In genomic region chr17:48503747-48504146, GRCh38 we compare ENCODE assay signal across 27 cellular contexts. TPM values are rescaled to one million over a fixed set of nuclear protein-coding genes. Genes with fewer than 3 reads are reported as not detected.
DNase-seq lines count a peak whose midpoint lies in the region; ATAC-seq and TF ChIP-seq lines count a peak whose summit lies in the region.
"Had no signal": no experiment of that assay in that cellular context is flagged by ENCODE, and none has a peak within 500 bp of the region (broad histone marks: within the 10 kb centered on the region; RNA-seq: fewer than 3 reads in every experiment).

No MANE protein-coding gene starts in this region.

- POLR2A ChIA-PET in SK-N-SH (lab: Yijun Ruan, JAX), result no interaction called here

- TF ChIP-seq EP300 in SK-N-SH (IDR thresholded peaks at IDR 0.05; ENCODE audit: borderline replicate concordance in 1 of 2, low read depth in 1 of 2, low read length in 1 of 2), result no peak

- no peak overlapping the region for H3K4ac ChIP-seq in mesendoderm (ENCODE audit: low read depth, low read length)

- H3K23ac ChIP-seq in mesendoderm (ENCODE audit: low read length), result no peak overlapping the region

- no peak overlapping the region for H4K5ac ChIP-seq in mesendoderm (ENCODE audit: low read length)

- H3K9me3 Mint-ChIP-seq in type B pancreatic cell, result no peaks in the 10 kb centered on the region
- H3K9me3 Mint-ChIP-seq: activated CD8-positive, alpha-beta T cell treated with anti-CD3 and anti-CD28 coated beads for 36 hours; naive B cell; stimulated activated naive B cell treated with anti-CD40 and anti-IgM and Interleukin-4, amounts not matched to agents 10 μg/mL and 1 μg/mL and 100 μg/mL, for 72 hours had no signal

- H3K79me1 ChIP-seq in mesendoderm (ENCODE audit: low read length), result no peaks in the 10 kb centered on the region

- H3K36me3 Mint-ChIP-seq in type B pancreatic cell, result no peaks in the 10 kb centered on the region
- H3K36me3 Mint-ChIP-seq: naive B cell had no signal

- H3K79me2 ChIP-seq in SK-N-SH (ENCODE audit: insufficient read depth), result no peaks in the 10 kb centered on the region
- H3K79me2 ChIP-seq in mesendoderm (ENCODE audit: control insufficient read depth, insufficient read depth, low read length), result no peaks in the 10 kb centered on the region

- H3K27ac ChIP-seq in SK-N-SH (ENCODE audit: low read depth in 2 of 2, low read length in 1 of 2) (no peak overlapping the region), mesendoderm (ENCODE audit: low read depth, low read length) (no peak overlapping the region)
- H3K27ac ChIP-seq: BLaER1 treated with 17β-estradiol and CSF1 and Interleukin-3, amounts not matched to agents 10 nM and 100 nM; PC-9 had no signal

- no peak overlapping the region for H4K8ac ChIP-seq in mesendoderm (ENCODE audit: low read depth, low read length)

- no peak overlapping the region for H2BK15ac ChIP-seq in mesendoderm (replicated peaks; ENCODE audit: low read depth)

- H4K20me1 ChIP-seq in SK-N-SH (ENCODE audit: insufficient read depth), result no peaks in the 10 kb centered on the region
- H4K20me1 ChIP-seq: BLaER1 treated with 17β-estradiol and CSF1 and Interleukin-3, amounts not matched to agents 10 nM and 100 nM had no signal

- H3K9ac ChIP-seq in SK-N-SH (no peak overlapping the region), mesendoderm (ENCODE audit: low read length) (no peak overlapping the region)
- H3K9ac ChIP-seq: BLaER1 treated with 17β-estradiol and CSF1 and Interleukin-3, amounts not matched to agents 10 nM and 100 nM had no signal

- no peak for TF ChIP-seq RAD21 in SK-N-SH (IDR thresholded peaks at IDR 0.05; ENCODE audit: low read length)

- DNase-seq in SK-N-SH (no peak), SHP77 treated with DMSO at 0.1 percent for 48 hours (lab: John Stamatoyannopoulos, UW) (peak; percentile 9), mesendoderm (peak; percentile 80), type B pancreatic cell (ENCODE audit: extremely low spot score, unreplicated experiment) (no peak), ecto neural progenitor cell (ENCODE audit: low spot score) (no peak)
- DNase-seq: activated CD8-positive, alpha-beta T cell treated with anti-CD3 and anti-CD28 coated beads for 36 hours; activated effector memory CD4-positive, alpha-beta T cell treated with anti-CD3 and anti-CD28 coated beads, Interleukin-2, amount 50 U/mL, for 16 hours; cerebellar nuclear complex; mammary epithelial cell; naive B cell; NCI-H187; NCI-H226; PC-9; Right ventricle myocardium superior; stimulated activated CD4-positive, alpha-beta T cell treated with anti-CD3 and anti-CD28 coated beads, Interleukin-4, amount 100 ng/mL, for 1 hour; stimulated activated naive B cell treated with anti-CD40 and anti-IgM and Interleukin-4, amounts not matched to agents 10 μg/mL and 1 μg/mL and 100 μg/mL, for 72 hours; SW 1271 had no signal

- H3K4me1 Mint-ChIP-seq in type B pancreatic cell (ENCODE audit: unreplicated experiment), result peaks cover 48% of the 10 kb centered on the region
- H3K4me1 Mint-ChIP-seq: naive B cell; stimulated activated naive B cell treated with anti-CD40 and anti-IgM and Interleukin-4, amounts not matched to agents 10 μg/mL and 1 μg/mL and 100 μg/mL, for 72 hours had no signal

- H3K27me3 Mint-ChIP-seq in type B pancreatic cell, result peaks cover 28% of the 10 kb centered on the region
- H3K27me3 Mint-ChIP-seq: activated CD8-positive, alpha-beta T cell treated with anti-CD3 and anti-CD28 coated beads for 36 hours had no signal

- H3F3A ChIP-seq in SK-N-SH (replicated peaks; ENCODE audit: insufficient read depth), result no peaks in the 10 kb centered on the region

- H3K56ac ChIP-seq in mesendoderm (ENCODE audit: low read length), result no peak overlapping the region

- H3K9me3 ChIP-seq in SK-N-SH, result no peaks in the 10 kb centered on the region
- H3K9me3 ChIP-seq: BLaER1 treated with 17β-estradiol and CSF1 and Interleukin-3, amounts not matched to agents 10 nM and 100 nM had no signal

- no peak overlapping the region for H2AK5ac ChIP-seq in mesendoderm (ENCODE audit: low read length)

- no peak overlapping the region for H2BK5ac ChIP-seq in mesendoderm (ENCODE audit: low read length)

- CTCF ChIA-PET in SK-N-SH (lab: Yijun Ruan, JAX), result interaction anchor here (1.3 to 1.6 kb wide), 3 partner anchors 11 to 47 kb away, joined by 3 to 7 read pairs (median 3); no protein-coding TSS in a partner anchor

- ATAC-seq in SK-N-SH treated with all-trans-retinoic acid at 6 μM for 48 hours (no peak), GM18502 (IDR thresholded peaks at IDR 0.05; ENCODE audit: poor library complexity, unreplicated experiment) (no peak), HG03045 (IDR thresholded peaks at IDR 0.05; ENCODE audit: unreplicated experiment) (no peak)
- ATAC-seq: activated CD4-positive, CD25-positive, alpha-beta regulatory T cell treated with anti-CD3 and anti-CD28 coated beads, Interleukin-2, amount 50 U/mL, for 24 hours; activated CD8-positive, alpha-beta T cell treated with anti-CD3 and anti-CD28 coated beads for 36 hours; HCT116; stimulated activated naive B cell treated with anti-CD40 and anti-IgM and Interleukin-4, amounts not matched to agents 10 μg/mL and 1 μg/mL and 100 μg/mL, for 72 hours had no signal

- H2BK120ac ChIP-seq in mesendoderm (ENCODE audit: low read depth, low read length), result no peak overlapping the region

- H3K36me3 ChIP-seq in SK-N-SH (replicated peaks in 1 of 2; ENCODE audit: control insufficient read depth in 1 of 2, insufficient read depth in 2 of 2, low read length in 1 of 2) (no peaks in the 10 kb centered on the region), mesendoderm (ENCODE audit: control insufficient read depth, insufficient read depth, low read length) (no peaks in the 10 kb centered on the region)
- H3K36me3 ChIP-seq: BLaER1 treated with 17β-estradiol and CSF1 and Interleukin-3, amounts not matched to agents 10 nM and 100 nM had no signal

- H3K27me3 ChIP-seq in SK-N-SH (ENCODE audit: insufficient read depth) (peaks cover 63% of the 10 kb centered on the region), mesendoderm (ENCODE audit: insufficient read depth, low read length, poor library complexity) (no peaks in the 10 kb centered on the region)

- H3K4me1 ChIP-seq in SK-N-SH (ENCODE audit: control insufficient read depth in 1 of 2, insufficient read depth in 2 of 2, low read depth in 1 of 2, low read length in 1 of 2), result no peaks in the 10 kb centered on the region
- no peaks in the 10 kb centered on the region for H3K4me1 ChIP-seq in mesendoderm (ENCODE audit: control insufficient read depth, low read depth, low read length)

- H3K4me3 Mint-ChIP-seq in type B pancreatic cell, result no peak overlapping the region
- H3K4me3 Mint-ChIP-seq: activated CD8-positive, alpha-beta T cell treated with anti-CD3 and anti-CD28 coated beads for 36 hours; naive B cell; stimulated activated naive B cell treated with anti-CD40 and anti-IgM and Interleukin-4, amounts not matched to agents 10 μg/mL and 1 μg/mL and 100 μg/mL, for 72 hours had no signal

- WGBS in SK-N-SH (ENCODE audit: low lambda C conversion rate), result 26% methylated on average over 5 of the region's 5 CpGs
- WGBS in mesendoderm (ENCODE audit: extremely low coverage, insufficient coverage, low lambda C conversion rate), result no CpG with 5 or more reads among the region's 5 CpGs

- H3K18ac ChIP-seq in mesendoderm (ENCODE audit: low read length), result no peak overlapping the region

- H3K27ac Mint-ChIP-seq in type B pancreatic cell, result peak overlapping the region; percentile 33
- H3K27ac Mint-ChIP-seq: activated CD8-positive, alpha-beta T cell treated with anti-CD3 and anti-CD28 coated beads for 36 hours; naive B cell; stimulated activated naive B cell treated with anti-CD40 and anti-IgM and Interleukin-4, amounts not matched to agents 10 μg/mL and 1 μg/mL and 100 μg/mL, for 72 hours had no signal

- no peaks in the 10 kb centered on the region for H3K9me2 ChIP-seq in SK-N-SH

- H3K4me2 ChIP-seq in SK-N-SH (no peak overlapping the region), mesendoderm (ENCODE audit: low read length) (no peak overlapping the region)
- H3K4me2 ChIP-seq: BLaER1 treated with 17β-estradiol and CSF1 and Interleukin-3, amounts not matched to agents 10 nM and 100 nM had no signal

- TF ChIP-seq CTCF in SK-N-SH (IDR thresholded peaks at IDR 0.05) (no peak), type B pancreatic cell (conservative IDR thresholded peaks at IDR 0.05) (no peak)

- no peak overlapping the region for H3K4me3 ChIP-seq in SK-N-SH (ENCODE audit: low read depth in 2 of 2, low read length in 1 of 2)
- no peak overlapping the region for H3K4me3 ChIP-seq in mesendoderm (ENCODE audit: low read length)
- H3K4me3 ChIP-seq: BLaER1 treated with 17β-estradiol and CSF1 and Interleukin-3, amounts not matched to agents 10 nM and 100 nM; PC-9 had no signal

- no peak overlapping the region for H2AFZ ChIP-seq in SK-N-SH (ENCODE audit: low read depth)
- H2AFZ ChIP-seq: PC-9 had no signal

TF ChIP-seq in SK-N-SH treated with all-trans-retinoic acid at 6 μM for 48 hours, 23 proteins besides CTCF, POLR2A, EP300 and RAD21:
- TF ChIP-seq POU6F1 (CRISPR knock-in tag; IDR thresholded peaks at IDR 0.05; ENCODE audit: borderline replicate concordance, low read depth), result no peak

RNA-seq across cellular contexts. Expression of gene HOXB1, which starts 27.1 kb away (rescaled TPM):
- not detected in 2 replicates for polyA plus RNA-seq in SK-N-SH (2012; rRNA removed)
- not detected in 2 replicates for polyA plus RNA-seq in SK-N-SH (2012; cell fraction: cytosol; rRNA removed)
- not detected in 2 replicates for polyA plus RNA-seq in SK-N-SH (2012; cell fraction: nucleus; rRNA removed)
- polyA plus RNA-seq in mesendoderm (2013, experiment 1 of 2), result 0.17 TPM
- polyA plus RNA-seq in mesendoderm (2013, experiment 2 of 2), result 0.18 TPM
- 0.29 and 0.79 TPM in 2 replicates for total RNA-seq in type B pancreatic cell (ENCODE audit: low replicate concordance)
- total RNA-seq: activated CD8-positive, alpha-beta T cell treated with anti-CD3 and anti-CD28 coated beads for 36 hours; Daoy; mammary epithelial cell; MCF 10A; osteoblast; PC-9; Right ventricle myocardium superior; temporal lobe had no signal
- polyA plus RNA-seq: mammary epithelial cell had no signal

RNA-seq across cellular contexts. Expression of gene HOXB2, which starts 41.2 kb away (rescaled TPM):
- polyA plus RNA-seq in SK-N-SH (2012; rRNA removed), result 1.2 and 1.9 TPM in 2 replicates
- polyA plus RNA-seq in SK-N-SH (2012; cell fraction: cytosol; rRNA removed), result 0.73 and 1.1 TPM in 2 replicates
- polyA plus RNA-seq in SK-N-SH (2012; cell fraction: nucleus; rRNA removed), result 2.6 and 3.2 TPM in 2 replicates
- 0.03 TPM for polyA plus RNA-seq in mesendoderm (2013, experiment 1 of 2)
- 0.04 TPM for polyA plus RNA-seq in mesendoderm (2013, experiment 2 of 2)
- total RNA-seq in type B pancreatic cell (ENCODE audit: low replicate concordance), result 35.6 and 36.5 TPM in 2 replicates
- total RNA-seq: temporal lobe had no signal

Comparison
In these comparisons a context has a peak if more than half of its experiments do, and no peak if none do; other contexts are left out.
1. DNase-seq: peak in SHP77 treated with DMSO at 0.1 percent for 48 hours (single experiment) and mesendoderm (single experiment); none in SK-N-SH (single experiment), type B pancreatic cell (single experiment) and ecto neural progenitor cell (single experiment).